In the genomic region with DNA sequence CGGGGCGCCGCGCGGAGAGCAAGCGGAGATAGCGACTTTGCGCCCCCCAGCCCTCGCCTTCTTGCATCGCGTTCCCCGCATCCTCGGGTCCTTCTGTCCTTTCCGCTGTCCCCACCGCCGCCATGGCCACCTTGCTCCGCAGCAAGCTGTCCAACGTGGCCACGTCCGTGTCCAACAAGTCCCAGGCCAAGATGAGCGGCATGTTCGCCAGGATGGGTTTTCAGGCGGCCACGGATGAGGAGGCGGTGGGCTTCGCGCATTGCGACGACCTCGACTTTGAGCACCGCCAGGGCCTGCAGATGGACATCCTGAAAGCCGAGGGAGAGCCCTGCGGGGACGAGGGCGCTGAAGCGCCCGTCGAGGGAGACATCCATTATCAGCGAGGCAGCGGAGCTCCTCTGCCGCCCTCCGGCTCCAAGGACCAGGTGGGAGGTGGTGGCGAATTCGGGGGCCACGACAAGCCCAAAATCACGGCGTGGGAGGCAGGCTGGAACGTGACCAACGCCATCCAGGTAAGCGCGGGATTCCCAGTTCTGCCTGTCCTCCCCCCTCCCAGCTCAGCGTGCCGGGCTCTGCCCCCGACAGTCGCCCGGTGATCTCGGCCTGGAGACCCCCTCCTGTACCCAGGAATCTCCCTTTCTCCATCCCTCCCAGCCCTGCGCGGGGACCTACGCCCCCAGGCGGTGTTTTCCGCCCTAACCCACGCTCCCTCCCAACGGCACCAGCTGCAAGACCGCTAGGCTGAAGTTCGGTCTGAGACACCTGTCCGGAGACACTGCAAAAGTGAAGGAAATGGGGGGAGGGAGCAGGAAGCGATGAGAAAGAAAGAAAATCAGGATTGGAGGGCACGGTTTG, we compare ENCODE assay signal across 13 cellular contexts. TPM values are rescaled to one million over a fixed set of nuclear protein-coding genes. Genes with fewer than 3 reads are reported as not detected.
DNase-seq lines count a peak whose midpoint lies in the region; ATAC-seq and TF ChIP-seq lines count a peak whose summit lies in the region.
"Had no signal": no experiment of that assay in that cellular context is flagged by ENCODE, and none has a peak within 500 bp of the region (broad histone marks: within the 10 kb centered on the region; RNA-seq: fewer than 3 reads in every experiment).

No MANE protein-coding gene starts in this region.

- no peaks in the 10 kb centered on the region for H3K36me3 ChIP-seq in CD8-positive, alpha-beta memory T cell (ENCODE audit: insufficient read depth, low read length)

- H3K4me3 ChIP-seq in CD8-positive, alpha-beta memory T cell (ENCODE audit: low read length): no peak overlapping the region
- H3K4me3 ChIP-seq: mucosa of descending colon had no signal

- peaks cover 71 to 89% of the 10 kb centered on the region in 2 donors for H3K27me3 Mint-ChIP-seq in CD8-positive, alpha-beta memory T cell
- peaks cover 100% of the 10 kb centered on the region for H3K27me3 Mint-ChIP-seq in WTC11 (ENCODE audit: low read depth)

- no peaks in the 10 kb centered on the region for H3K36me3 Mint-ChIP-seq in CD8-positive, alpha-beta memory T cell
- no peaks in the 10 kb centered on the region for H3K36me3 Mint-ChIP-seq in WTC11

- no peak overlapping the region for H3K27ac ChIP-seq in CD8-positive, alpha-beta memory T cell (ENCODE audit: low read depth, low read length)

- H3K27me3 ChIP-seq in CD8-positive, alpha-beta memory T cell (ENCODE audit: insufficient read depth, low read length, poor library complexity, severe bottlenecking): peaks cover 83% of the 10 kb centered on the region

- H3K9me3 Mint-ChIP-seq in CD8-positive, alpha-beta memory T cell: peaks cover 0 to 10% (median 5%) of the 10 kb centered on the region in 5 donors
- no peaks in the 10 kb centered on the region for H3K9me3 Mint-ChIP-seq in WTC11

- H3K9me3 ChIP-seq in CD8-positive, alpha-beta memory T cell (ENCODE audit: low read length): no peaks in the 10 kb centered on the region
- H3K9me3 ChIP-seq: mucosa of descending colon had no signal

- ATAC-seq in WTC11: peak; percentile 2; the same call in 1 of the 2 replicates
- ATAC-seq: mucosa of descending colon had no signal

- CTCF ChIA-PET in CD8-positive, alpha-beta memory T cell (lab: Charles Lee): interaction anchor here (1.0 to 2.3 kb wide), 7 partner anchors 26 to 324 kb away, joined by 3 to 9 read pairs (median 3); a partner anchor contains a TSS
- CTCF ChIA-PET in WTC11 (lab: Charles Lee): interaction anchor here (0.6 to 11.1 kb wide), 39 partner anchors 8 to 686 kb away, joined by 3 to 188 read pairs (median 9); a partner anchor contains a TSS

- TF ChIP-seq CTCF in GM13976 (IDR thresholded peaks at IDR 0.05; ENCODE audit: borderline replicate concordance, control extremely low read depth, extremely low read depth, insufficient read depth, missing control alignments) (no peak), WTC11 (IDR thresholded peaks at IDR 0.05) (no peak)

- H3K4me1 Mint-ChIP-seq in CD8-positive, alpha-beta memory T cell: peaks cover 42 to 54% (median 49%) of the 10 kb centered on the region in 3 donors
- peaks cover 63% of the 10 kb centered on the region for H3K4me1 Mint-ChIP-seq in WTC11

- H3K27ac Mint-ChIP-seq in CD8-positive, alpha-beta memory T cell: peak overlapping the region in 5 of 8 donors; percentile 3 to 75 (median 21)
- H3K27ac Mint-ChIP-seq in WTC11: no peak overlapping the region

- H3K4me1 ChIP-seq in CD8-positive, alpha-beta memory T cell (ENCODE audit: insufficient read depth, low read length): peaks cover 45% of the 10 kb centered on the region

- DNase-seq in CD8-positive, alpha-beta memory T cell: no peak
- DNase-seq in GM13976 (ENCODE audit: low spot score): peak; percentile 51
- DNase-seq in WTC11 (ENCODE audit: low spot score): peak; percentile 77
- DNase-seq in iPS-NIHi7 (ENCODE audit: extremely low spot score): peak; percentile 59
- DNase-seq in OCI-M2 (lab: John Stamatoyannopoulos, UW; ENCODE audit: unreplicated experiment): no peak
- DNase-seq in mesenteric fat pad (ENCODE audit: low spot score): no peak
- no peak for DNase-seq in ACHN
- DNase-seq: activated effector memory CD4-positive, alpha-beta T cell treated with Interleukin-2 at 50 U/mL for 16 hours; erythroblast; HCEC 1CT; SHP77 treated with DMSO at 0.1 percent for 48 hours had no signal

- in situ Hi-C loops in GM13976 (cut with MboI; ENCODE audit: low sequenced_read_pairs, unreplicated experiment): no loop called here
- in situ Hi-C loops in ACHN (cut with HindIII; ENCODE audit: low pct_ligation_motif_present, low pct_unique_long_range_greater_than_20kb, low sequenced_read_pairs): no loop called here

- POLR2A ChIA-PET in CD8-positive, alpha-beta memory T cell (lab: Charles Lee): no interaction called here
- POLR2A ChIA-PET in WTC11 (lab: Charles Lee): interaction anchor here (1.6 to 2.0 kb wide), 3 partner anchors 24 to 237 kb away, joined by 5 to 7 read pairs (median 6); a partner anchor contains a TSS

- H3K4me3 Mint-ChIP-seq in CD8-positive, alpha-beta memory T cell: peak overlapping the region; percentile 14 to 63 (median 59)
- peak overlapping the region; percentile 74 for H3K4me3 Mint-ChIP-seq in WTC11

TF ChIP-seq in WTC11, 78 proteins besides CTCF, POLR2A, EP300 and RAD21 (continues in another document):
- TF ChIP-seq ZNF232 (CRISPR knock-in tag; IDR thresholded peaks at IDR 0.05) (no peak), NR1H2 (CRISPR knock-in tag; IDR thresholded peaks at IDR 0.05) (no peak), PRRX2 (CRISPR knock-in tag; IDR thresholded peaks at IDR 0.05) (no peak), ZNF121 (CRISPR knock-in tag; IDR thresholded peaks at IDR 0.05) (peak; percentile 75; the same call in 1 of the 2 replicates)
- TF ChIP-seq, protein P1, sequence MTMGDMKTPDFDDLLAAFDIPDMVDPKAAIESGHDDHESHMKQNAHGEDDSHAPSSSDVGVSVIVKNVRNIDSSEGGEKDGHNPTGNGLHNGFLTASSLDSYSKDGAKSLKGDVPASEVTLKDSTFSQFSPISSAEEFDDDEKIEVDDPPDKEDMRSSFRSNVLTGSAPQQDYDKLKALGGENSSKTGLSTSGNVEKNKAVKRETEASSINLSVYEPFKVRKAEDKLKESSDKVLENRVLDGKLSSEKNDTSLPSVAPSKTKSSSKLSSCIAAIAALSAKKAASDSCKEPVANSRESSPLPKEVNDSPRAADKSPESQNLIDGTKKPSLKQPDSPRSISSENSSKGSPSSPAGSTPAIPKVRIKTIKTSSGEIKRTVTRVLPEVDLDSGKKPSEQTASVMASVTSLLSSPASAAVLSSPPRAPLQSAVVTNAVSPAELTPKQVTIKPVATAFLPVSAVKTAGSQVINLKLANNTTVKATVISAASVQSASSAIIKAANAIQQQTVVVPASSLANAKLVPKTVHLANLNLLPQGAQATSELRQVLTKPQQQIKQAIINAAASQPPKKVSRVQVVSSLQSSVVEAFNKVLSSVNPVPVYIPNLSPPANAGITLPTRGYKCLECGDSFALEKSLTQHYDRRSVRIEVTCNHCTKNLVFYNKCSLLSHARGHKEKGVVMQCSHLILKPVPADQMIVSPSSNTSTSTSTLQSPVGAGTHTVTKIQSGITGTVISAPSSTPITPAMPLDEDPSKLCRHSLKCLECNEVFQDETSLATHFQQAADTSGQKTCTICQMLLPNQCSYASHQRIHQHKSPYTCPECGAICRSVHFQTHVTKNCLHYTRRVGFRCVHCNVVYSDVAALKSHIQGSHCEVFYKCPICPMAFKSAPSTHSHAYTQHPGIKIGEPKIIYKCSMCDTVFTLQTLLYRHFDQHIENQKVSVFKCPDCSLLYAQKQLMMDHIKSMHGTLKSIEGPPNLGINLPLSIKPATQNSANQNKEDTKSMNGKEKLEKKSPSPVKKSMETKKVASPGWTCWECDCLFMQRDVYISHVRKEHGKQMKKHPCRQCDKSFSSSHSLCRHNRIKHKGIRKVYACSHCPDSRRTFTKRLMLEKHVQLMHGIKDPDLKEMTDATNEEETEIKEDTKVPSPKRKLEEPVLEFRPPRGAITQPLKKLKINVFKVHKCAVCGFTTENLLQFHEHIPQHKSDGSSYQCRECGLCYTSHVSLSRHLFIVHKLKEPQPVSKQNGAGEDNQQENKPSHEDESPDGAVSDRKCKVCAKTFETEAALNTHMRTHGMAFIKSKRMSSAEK (CRISPR knock-in tag; IDR thresholded peaks at IDR 0.05; ENCODE audit: borderline replicate concordance): no peak
- TF ChIP-seq, protein P2, sequence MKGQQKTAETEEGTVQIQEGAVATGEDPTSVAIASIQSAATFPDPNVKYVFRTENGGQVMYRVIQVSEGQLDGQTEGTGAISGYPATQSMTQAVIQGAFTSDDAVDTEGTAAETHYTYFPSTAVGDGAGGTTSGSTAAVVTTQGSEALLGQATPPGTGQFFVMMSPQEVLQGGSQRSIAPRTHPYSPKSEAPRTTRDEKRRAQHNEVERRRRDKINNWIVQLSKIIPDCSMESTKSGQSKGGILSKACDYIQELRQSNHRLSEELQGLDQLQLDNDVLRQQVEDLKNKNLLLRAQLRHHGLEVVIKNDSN (CRISPR knock-in tag; IDR thresholded peaks at IDR 0.05): no peak
- TF ChIP-seq, protein P3, sequence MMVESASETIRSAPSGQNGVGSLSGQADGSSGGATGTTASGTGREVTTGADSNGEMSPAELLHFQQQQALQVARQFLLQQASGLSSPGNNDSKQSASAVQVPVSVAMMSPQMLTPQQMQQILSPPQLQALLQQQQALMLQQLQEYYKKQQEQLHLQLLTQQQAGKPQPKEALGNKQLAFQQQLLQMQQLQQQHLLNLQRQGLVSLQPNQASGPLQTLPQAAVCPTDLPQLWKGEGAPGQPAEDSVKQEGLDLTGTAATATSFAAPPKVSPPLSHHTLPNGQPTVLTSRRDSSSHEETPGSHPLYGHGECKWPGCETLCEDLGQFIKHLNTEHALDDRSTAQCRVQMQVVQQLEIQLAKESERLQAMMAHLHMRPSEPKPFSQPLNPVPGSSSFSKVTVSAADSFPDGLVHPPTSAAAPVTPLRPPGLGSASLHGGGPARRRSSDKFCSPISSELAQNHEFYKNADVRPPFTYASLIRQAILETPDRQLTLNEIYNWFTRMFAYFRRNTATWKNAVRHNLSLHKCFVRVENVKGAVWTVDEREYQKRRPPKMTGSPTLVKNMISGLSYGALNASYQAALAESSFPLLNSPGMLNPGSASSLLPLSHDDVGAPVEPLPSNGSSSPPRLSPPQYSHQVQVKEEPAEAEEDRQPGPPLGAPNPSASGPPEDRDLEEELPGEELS (CRISPR knock-in tag; IDR thresholded peaks at IDR 0.05): 0 out of 2 replicates have a peak, but pooled peaks have one; percentile 12

RNA-seq across cellular contexts. Expression of a gene that starts 0.5 kb away (rescaled TPM):
- not detected for total RNA-seq in CD8-positive, alpha-beta memory T cell
- not detected for polyA plus RNA-seq in CD8-positive, alpha-beta memory T cell
- 0.09 to 0.37 TPM (median 0.25 TPM) in 3 replicates for total RNA-seq in WTC11 (2021)
- not detected for total RNA-seq in mesenteric fat pad
- total RNA-seq: HT1080 had no signal

RNA-seq across cellular contexts. Expression of a gene that starts 23.4 kb away (rescaled TPM):
- 10 to 100 TPM; 12.2 to 12.6 TPM for total RNA-seq in CD8-positive, alpha-beta memory T cell
- 9.5 TPM for polyA plus RNA-seq in CD8-positive, alpha-beta memory T cell
- total RNA-seq in WTC11 (2021) (9.8 to 12.0 TPM (median 11.5 TPM) in 3 replicates), mesenteric fat pad (6.3 TPM)

Comparison
In these comparisons a context has a peak if more than half of its experiments do, and no peak if none do; other contexts are left out.
1. DNase-seq: peak in GM13976 (single experiment), WTC11 (single experiment) and iPS-NIHi7 (single experiment); none in CD8-positive, alpha-beta memory T cell (0 of 5), OCI-M2 (single experiment), mesenteric fat pad (single experiment) and ACHN (single experiment).